1 cellular context compared by ENCODE assay signal in genomic region chr14:35408026-35408425, GRCh38.
TF ChIP-seq lines count a peak whose summit lies in the region.

No MANE protein-coding gene starts in this region.

TF ChIP-seq in WTC11, 78 proteins besides CTCF, POLR2A, EP300 and RAD21 (continued from another document):
- TF ChIP-seq ARID4B (CRISPR knock-in tag; IDR thresholded peaks at IDR 0.05; ENCODE audit: borderline replicate concordance), result no peak
- TF ChIP-seq KAT7 (CRISPR knock-in tag; IDR thresholded peaks at IDR 0.05; ENCODE audit: borderline replicate concordance), result no peak
- TF ChIP-seq TEAD4 (CRISPR knock-in tag; IDR thresholded peaks at IDR 0.05), result no peak
- TF ChIP-seq IRF1 (CRISPR knock-in tag; IDR thresholded peaks at IDR 0.05), result no peak
- no peak for TF ChIP-seq PRRX2 (CRISPR knock-in tag; IDR thresholded peaks at IDR 0.05)
- TF ChIP-seq NFE2L1 (CRISPR knock-in tag; IDR thresholded peaks at IDR 0.05), result no peak
- no peak for TF ChIP-seq NR3C1 (CRISPR knock-in tag; conservative IDR thresholded peaks at IDR 0.05; ENCODE audit: low read depth)
